ENCODE assay signal across 1 cellular context in the genomic region with DNA sequence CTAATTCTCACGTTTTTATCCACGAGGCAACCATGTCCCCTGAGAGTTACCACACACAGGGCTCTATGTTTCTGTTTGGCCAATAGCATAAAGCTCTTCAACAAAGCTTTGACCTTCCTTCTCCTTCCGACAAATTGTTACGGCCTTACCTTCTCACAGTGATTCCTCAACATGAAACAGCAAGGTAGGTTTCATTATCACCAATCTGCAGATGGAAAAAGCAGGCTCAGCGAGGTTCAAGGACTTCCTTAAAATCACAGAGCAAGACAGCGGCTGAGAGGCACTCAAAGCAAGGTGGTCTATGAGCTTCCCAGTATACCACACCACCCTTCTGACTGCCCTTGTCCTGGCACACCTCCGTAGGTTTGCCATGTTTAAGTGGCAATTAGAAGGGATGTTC.
TF ChIP-seq lines count a peak whose summit lies in the region.

No MANE protein-coding gene starts in this region.

TF ChIP-seq in K562, 482 proteins besides CTCF, POLR2A, EP300 and RAD21 (continued from another document):
- TF ChIP-seq, protein P1, sequence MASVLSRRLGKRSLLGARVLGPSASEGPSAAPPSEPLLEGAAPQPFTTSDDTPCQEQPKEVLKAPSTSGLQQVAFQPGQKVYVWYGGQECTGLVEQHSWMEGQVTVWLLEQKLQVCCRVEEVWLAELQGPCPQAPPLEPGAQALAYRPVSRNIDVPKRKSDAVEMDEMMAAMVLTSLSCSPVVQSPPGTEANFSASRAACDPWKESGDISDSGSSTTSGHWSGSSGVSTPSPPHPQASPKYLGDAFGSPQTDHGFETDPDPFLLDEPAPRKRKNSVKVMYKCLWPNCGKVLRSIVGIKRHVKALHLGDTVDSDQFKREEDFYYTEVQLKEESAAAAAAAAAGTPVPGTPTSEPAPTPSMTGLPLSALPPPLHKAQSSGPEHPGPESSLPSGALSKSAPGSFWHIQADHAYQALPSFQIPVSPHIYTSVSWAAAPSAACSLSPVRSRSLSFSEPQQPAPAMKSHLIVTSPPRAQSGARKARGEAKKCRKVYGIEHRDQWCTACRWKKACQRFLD (CRISPR knock-in tag; IDR thresholded peaks at IDR 0.05) = no peak
- TF ChIP-seq GATAD2A (IDR thresholded peaks at IDR 0.05) (no peak), ADNP (tag; IDR thresholded peaks at IDR 0.05) (peak; percentile 9; the same call in 1 of the 2 replicates), NBN (IDR thresholded peaks at IDR 0.05; ENCODE audit: low read depth) (no peak), JUND (IDR thresholded peaks at IDR 0.05; ENCODE audit: borderline replicate concordance, low read depth, low read length) (peak; percentile 40; the same call in 1 of the 2 replicates), JUND (tag; IDR thresholded peaks at IDR 0.05; ENCODE audit: borderline replicate concordance, low read depth, low read length) (no peak; the same call in 2 of the 3 replicates), BRD4 (IDR thresholded peaks at IDR 0.05) (no peak), ZNF239 (CRISPR knock-in tag; IDR thresholded peaks at IDR 0.05) (no peak), MTA3 (IDR thresholded peaks at IDR 0.05; ENCODE audit: borderline replicate concordance) (0 out of 2 replicates have a peak, but pooled peaks have one; percentile 18), SP1 (CRISPR knock-in tag; IDR thresholded peaks at IDR 0.05) (0 out of 2 replicates have a peak, but pooled peaks have one; percentile 11), KDM1A (IDR thresholded peaks at IDR 0.05) (peak; percentile 74 to 80), ZNF165 (CRISPR knock-in tag; IDR thresholded peaks at IDR 0.05; ENCODE audit: borderline replicate concordance) (no peak), NR2C1 (IDR thresholded peaks at IDR 0.05) (no peak), NR2C1 (tag; IDR thresholded peaks at IDR 0.05) (0 out of 2 replicates have a peak, but pooled peaks have one; percentile 20), MAFG (tag; conservative IDR thresholded peaks at IDR 0.05) (0 out of 2 replicates have a peak, but pooled peaks have one; percentile 3), TEAD4 (IDR thresholded peaks at IDR 0.05; ENCODE audit: low read length) (peak; percentile 57), TEAD4 (CRISPR knock-in tag; IDR thresholded peaks at IDR 0.05; ENCODE audit: borderline replicate concordance) (no peak), SETDB1 (IDR thresholded peaks at IDR 0.05; ENCODE audit: low read length) (no peak), CC2D1A (IDR thresholded peaks at IDR 0.05) (no peak), FOXM1 (IDR thresholded peaks at IDR 0.05; ENCODE audit: low read depth) (peak; percentile 32; the same call in 1 of the 2 replicates), FOXM1 (CRISPR knock-in tag; IDR thresholded peaks at IDR 0.05; ENCODE audit: low read depth) (no peak), MEF2D (tag; conservative IDR thresholded peaks at IDR 0.05; ENCODE audit: low read depth) (no peak), CBFA2T3 (IDR thresholded peaks at IDR 0.05) (peak; percentile 73)
- TF ChIP-seq, protein P2, sequence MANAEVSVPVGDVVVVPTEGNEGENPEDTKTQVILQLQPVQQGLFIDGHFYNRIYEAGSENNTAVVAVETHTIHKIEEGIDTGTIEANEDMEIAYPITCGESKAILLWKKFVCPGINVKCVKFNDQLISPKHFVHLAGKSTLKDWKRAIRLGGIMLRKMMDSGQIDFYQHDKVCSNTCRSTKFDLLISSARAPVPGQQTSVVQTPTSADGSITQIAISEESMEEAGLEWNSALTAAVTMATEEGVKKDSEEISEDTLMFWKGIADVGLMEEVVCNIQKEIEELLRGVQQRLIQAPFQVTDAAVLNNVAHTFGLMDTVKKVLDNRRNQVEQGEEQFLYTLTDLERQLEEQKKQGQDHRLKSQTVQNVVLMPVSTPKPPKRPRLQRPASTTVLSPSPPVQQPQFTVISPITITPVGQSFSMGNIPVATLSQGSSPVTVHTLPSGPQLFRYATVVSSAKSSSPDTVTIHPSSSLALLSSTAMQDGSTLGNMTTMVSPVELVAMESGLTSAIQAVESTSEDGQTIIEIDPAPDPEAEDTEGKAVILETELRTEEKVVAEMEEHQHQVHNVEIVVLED (CRISPR knock-in tag; IDR thresholded peaks at IDR 0.05) = no peak
- TF ChIP-seq, protein P3, sequence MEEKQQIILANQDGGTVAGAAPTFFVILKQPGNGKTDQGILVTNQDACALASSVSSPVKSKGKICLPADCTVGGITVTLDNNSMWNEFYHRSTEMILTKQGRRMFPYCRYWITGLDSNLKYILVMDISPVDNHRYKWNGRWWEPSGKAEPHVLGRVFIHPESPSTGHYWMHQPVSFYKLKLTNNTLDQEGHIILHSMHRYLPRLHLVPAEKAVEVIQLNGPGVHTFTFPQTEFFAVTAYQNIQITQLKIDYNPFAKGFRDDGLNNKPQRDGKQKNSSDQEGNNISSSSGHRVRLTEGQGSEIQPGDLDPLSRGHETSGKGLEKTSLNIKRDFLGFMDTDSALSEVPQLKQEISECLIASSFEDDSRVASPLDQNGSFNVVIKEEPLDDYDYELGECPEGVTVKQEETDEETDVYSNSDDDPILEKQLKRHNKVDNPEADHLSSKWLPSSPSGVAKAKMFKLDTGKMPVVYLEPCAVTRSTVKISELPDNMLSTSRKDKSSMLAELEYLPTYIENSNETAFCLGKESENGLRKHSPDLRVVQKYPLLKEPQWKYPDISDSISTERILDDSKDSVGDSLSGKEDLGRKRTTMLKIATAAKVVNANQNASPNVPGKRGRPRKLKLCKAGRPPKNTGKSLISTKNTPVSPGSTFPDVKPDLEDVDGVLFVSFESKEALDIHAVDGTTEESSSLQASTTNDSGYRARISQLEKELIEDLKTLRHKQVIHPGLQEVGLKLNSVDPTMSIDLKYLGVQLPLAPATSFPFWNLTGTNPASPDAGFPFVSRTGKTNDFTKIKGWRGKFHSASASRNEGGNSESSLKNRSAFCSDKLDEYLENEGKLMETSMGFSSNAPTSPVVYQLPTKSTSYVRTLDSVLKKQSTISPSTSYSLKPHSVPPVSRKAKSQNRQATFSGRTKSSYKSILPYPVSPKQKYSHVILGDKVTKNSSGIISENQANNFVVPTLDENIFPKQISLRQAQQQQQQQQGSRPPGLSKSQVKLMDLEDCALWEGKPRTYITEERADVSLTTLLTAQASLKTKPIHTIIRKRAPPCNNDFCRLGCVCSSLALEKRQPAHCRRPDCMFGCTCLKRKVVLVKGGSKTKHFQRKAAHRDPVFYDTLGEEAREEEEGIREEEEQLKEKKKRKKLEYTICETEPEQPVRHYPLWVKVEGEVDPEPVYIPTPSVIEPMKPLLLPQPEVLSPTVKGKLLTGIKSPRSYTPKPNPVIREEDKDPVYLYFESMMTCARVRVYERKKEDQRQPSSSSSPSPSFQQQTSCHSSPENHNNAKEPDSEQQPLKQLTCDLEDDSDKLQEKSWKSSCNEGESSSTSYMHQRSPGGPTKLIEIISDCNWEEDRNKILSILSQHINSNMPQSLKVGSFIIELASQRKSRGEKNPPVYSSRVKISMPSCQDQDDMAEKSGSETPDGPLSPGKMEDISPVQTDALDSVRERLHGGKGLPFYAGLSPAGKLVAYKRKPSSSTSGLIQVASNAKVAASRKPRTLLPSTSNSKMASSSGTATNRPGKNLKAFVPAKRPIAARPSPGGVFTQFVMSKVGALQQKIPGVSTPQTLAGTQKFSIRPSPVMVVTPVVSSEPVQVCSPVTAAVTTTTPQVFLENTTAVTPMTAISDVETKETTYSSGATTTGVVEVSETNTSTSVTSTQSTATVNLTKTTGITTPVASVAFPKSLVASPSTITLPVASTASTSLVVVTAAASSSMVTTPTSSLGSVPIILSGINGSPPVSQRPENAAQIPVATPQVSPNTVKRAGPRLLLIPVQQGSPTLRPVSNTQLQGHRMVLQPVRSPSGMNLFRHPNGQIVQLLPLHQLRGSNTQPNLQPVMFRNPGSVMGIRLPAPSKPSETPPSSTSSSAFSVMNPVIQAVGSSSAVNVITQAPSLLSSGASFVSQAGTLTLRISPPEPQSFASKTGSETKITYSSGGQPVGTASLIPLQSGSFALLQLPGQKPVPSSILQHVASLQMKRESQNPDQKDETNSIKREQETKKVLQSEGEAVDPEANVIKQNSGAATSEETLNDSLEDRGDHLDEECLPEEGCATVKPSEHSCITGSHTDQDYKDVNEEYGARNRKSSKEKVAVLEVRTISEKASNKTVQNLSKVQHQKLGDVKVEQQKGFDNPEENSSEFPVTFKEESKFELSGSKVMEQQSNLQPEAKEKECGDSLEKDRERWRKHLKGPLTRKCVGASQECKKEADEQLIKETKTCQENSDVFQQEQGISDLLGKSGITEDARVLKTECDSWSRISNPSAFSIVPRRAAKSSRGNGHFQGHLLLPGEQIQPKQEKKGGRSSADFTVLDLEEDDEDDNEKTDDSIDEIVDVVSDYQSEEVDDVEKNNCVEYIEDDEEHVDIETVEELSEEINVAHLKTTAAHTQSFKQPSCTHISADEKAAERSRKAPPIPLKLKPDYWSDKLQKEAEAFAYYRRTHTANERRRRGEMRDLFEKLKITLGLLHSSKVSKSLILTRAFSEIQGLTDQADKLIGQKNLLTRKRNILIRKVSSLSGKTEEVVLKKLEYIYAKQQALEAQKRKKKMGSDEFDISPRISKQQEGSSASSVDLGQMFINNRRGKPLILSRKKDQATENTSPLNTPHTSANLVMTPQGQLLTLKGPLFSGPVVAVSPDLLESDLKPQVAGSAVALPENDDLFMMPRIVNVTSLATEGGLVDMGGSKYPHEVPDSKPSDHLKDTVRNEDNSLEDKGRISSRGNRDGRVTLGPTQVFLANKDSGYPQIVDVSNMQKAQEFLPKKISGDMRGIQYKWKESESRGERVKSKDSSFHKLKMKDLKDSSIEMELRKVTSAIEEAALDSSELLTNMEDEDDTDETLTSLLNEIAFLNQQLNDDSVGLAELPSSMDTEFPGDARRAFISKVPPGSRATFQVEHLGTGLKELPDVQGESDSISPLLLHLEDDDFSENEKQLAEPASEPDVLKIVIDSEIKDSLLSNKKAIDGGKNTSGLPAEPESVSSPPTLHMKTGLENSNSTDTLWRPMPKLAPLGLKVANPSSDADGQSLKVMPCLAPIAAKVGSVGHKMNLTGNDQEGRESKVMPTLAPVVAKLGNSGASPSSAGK (IDR thresholded peaks at IDR 0.05) = 0 out of 2 replicates have a peak, but pooled peaks have one; percentile 26
- TF ChIP-seq, protein P4, sequence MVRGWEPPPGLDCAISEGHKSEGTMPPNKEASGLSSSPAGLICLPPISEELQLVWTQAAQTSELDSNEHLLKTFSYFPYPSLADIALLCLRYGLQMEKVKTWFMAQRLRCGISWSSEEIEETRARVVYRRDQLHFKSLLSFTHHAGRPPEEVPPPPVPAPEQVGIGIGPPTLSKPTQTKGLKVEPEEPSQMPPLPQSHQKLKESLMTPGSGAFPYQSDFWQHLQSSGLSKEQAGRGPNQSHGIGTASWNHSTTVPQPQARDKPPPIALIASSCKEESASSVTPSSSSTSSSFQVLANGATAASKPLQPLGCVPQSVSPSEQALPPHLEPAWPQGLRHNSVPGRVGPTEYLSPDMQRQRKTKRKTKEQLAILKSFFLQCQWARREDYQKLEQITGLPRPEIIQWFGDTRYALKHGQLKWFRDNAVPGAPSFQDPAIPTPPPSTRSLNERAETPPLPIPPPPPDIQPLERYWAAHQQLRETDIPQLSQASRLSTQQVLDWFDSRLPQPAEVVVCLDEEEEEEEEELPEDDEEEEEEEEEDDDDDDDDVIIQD (CRISPR knock-in tag; IDR thresholded peaks at IDR 0.05) = no peak
- TF ChIP-seq, protein P5, sequence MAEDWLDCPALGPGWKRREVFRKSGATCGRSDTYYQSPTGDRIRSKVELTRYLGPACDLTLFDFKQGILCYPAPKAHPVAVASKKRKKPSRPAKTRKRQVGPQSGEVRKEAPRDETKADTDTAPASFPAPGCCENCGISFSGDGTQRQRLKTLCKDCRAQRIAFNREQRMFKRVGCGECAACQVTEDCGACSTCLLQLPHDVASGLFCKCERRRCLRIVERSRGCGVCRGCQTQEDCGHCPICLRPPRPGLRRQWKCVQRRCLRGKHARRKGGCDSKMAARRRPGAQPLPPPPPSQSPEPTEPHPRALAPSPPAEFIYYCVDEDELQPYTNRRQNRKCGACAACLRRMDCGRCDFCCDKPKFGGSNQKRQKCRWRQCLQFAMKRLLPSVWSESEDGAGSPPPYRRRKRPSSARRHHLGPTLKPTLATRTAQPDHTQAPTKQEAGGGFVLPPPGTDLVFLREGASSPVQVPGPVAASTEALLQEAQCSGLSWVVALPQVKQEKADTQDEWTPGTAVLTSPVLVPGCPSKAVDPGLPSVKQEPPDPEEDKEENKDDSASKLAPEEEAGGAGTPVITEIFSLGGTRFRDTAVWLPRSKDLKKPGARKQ (CRISPR knock-in tag; IDR thresholded peaks at IDR 0.05) = no peak
- TF ChIP-seq, protein P6, sequence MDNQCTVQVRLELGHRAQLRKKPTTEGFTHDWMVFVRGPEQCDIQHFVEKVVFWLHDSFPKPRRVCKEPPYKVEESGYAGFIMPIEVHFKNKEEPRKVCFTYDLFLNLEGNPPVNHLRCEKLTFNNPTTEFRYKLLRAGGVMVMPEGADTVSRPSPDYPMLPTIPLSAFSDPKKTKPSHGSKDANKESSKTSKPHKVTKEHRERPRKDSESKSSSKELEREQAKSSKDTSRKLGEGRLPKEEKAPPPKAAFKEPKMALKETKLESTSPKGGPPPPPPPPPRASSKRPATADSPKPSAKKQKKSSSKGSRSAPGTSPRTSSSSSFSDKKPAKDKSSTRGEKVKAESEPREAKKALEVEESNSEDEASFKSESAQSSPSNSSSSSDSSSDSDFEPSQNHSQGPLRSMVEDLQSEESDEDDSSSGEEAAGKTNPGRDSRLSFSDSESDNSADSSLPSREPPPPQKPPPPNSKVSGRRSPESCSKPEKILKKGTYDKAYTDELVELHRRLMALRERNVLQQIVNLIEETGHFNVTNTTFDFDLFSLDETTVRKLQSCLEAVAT (IDR thresholded peaks at IDR 0.05) = 0 out of 4 replicates have a peak, but pooled peaks of 1 of the 2 experiments have one; percentile 11
